In the genomic region with DNA sequence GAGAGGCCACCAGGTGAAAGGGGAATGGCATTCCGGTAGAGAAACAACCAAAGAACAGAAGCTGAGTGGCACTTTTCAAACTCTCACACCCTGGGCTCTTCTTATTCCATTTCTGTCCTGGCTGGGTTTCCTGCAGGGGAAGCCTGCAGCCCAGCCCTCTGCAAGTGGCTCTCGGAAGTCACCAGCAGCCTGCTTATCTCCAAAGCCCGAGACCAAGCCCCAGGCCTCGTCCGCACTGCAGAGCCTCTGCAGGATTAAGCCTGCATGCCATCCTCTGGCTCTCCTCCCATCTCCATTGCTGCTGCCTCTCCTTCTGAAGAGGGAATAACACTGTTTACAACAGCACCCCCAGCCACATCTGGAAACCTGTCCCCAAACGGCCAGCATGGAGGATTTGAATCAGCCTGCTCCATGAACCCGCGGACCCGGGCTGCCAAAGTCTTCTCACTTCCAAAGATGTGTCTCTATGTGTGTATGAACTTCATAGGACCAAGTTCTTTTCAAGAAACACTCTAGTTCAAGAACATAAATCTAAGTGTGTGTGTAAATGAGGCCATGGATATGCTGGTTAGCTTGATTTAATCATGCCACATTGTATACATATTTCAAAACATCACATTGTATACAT, we compare ENCODE assay signal across 27 cellular contexts. TPM values are rescaled to one million over a fixed set of nuclear protein-coding genes. Genes with fewer than 3 reads are reported as not detected.
A peak's percentile ranks its signal among the peaks of the same experiment; 100 is the strongest.
DNase-seq lines count a peak whose midpoint lies in the region; ATAC-seq and TF ChIP-seq lines count a peak whose summit lies in the region.
"Had no signal": no experiment of that assay in that cellular context is flagged by ENCODE, and none has a peak within 500 bp of the region (broad histone marks: within the 10 kb centered on the region; RNA-seq: fewer than 3 reads in every experiment).

No MANE protein-coding gene starts in this region.

- H3K27ac ChIP-seq in left lung (no peak overlapping the region), suprapubic skin (no peak overlapping the region)
- H3K27ac ChIP-seq: breast epithelium, neutrophil, psoas muscle had no signal

- H3K9me3 Mint-ChIP-seq in WTC11, result peaks cover 7% of the 10 kb centered on the region
- H3K9me3 Mint-ChIP-seq: activated CD4-positive, alpha-beta memory T cell treated with anti-CD3 and anti-CD28 coated beads for 36 hours had no signal

- DNase-seq in cardiac septum (ENCODE audit: low spot score), result peak; percentile 71
- DNase-seq in Right ventricle myocardium superior, result no peak
- no peak for DNase-seq in WTC11 (ENCODE audit: low spot score)
- DNase-seq in left lung, result peak in 1 of 2 donors; percentile 49
- peak; percentile 44 to 58 for DNase-seq in suprapubic skin (ENCODE audit: low spot score in 2 of 2)
- no peak for DNase-seq in GM10266 (ENCODE audit: extremely low spot score)
- DNase-seq: activated CD4-positive, alpha-beta memory T cell treated with anti-CD3 and anti-CD28 coated beads for 36 hours; activated CD8-positive, alpha-beta memory T cell treated with anti-CD3 and anti-CD28 coated beads, Interleukin-2, amount 50 U/mL, for 4 hours; effector memory CD4-positive, alpha-beta T cell; Karpas-422; mesenchymal stem cell; NCI-H1436; psoas muscle; stimulated activated naive CD8-positive, alpha-beta T cell treated with anti-CD3 and anti-CD28 coated beads, Interleukin-15, Interleukin-2, amounts not matched to agents 100 U/mL and 50 U/mL, for 24 hours had no signal

- H3K36me3 ChIP-seq in left lung (no peaks in the 10 kb centered on the region), suprapubic skin (no peaks in the 10 kb centered on the region)
- H3K36me3 ChIP-seq: breast epithelium, HAP-1, neutrophil had no signal

- TF ChIP-seq EP300 in suprapubic skin (IDR thresholded peaks at IDR 0.05), result no peak

- H3K4me1 Mint-ChIP-seq in WTC11, result 0 out of 2 replicates have a peak, but pooled peaks cover 4% of the 10 kb centered on the region

- H3K27ac Mint-ChIP-seq in WTC11, result no peak overlapping the region
- H3K27ac Mint-ChIP-seq: activated CD4-positive, alpha-beta memory T cell treated with anti-CD3 and anti-CD28 coated beads for 36 hours; activated naive CD4-positive, alpha-beta T cell treated with anti-CD3 and anti-CD28 coated beads, Interleukin-2, amount 50 U/mL, for 72 hours had no signal

- intact Hi-C loops in cardiac septum (cut with DNase I) (no loop called here), Right ventricle myocardium superior (cut with DNase I) (no loop called here), left lung (cut with DNase I) (no loop called here)

- no peaks in the 10 kb centered on the region for H3K36me3 Mint-ChIP-seq in WTC11
- H3K36me3 Mint-ChIP-seq: activated CD4-positive, alpha-beta memory T cell treated with anti-CD3 and anti-CD28 coated beads for 36 hours; activated naive CD4-positive, alpha-beta T cell treated with anti-CD3 and anti-CD28 coated beads, Interleukin-2, amount 50 U/mL, for 72 hours had no signal

- POLR2A ChIA-PET in WTC11 (lab: Charles Lee), result no interaction called here

- 75% methylated on average over 9 of the region's 9 CpGs for WGBS in suprapubic skin

- peaks cover 0 to 17% of the 10 kb centered on the region in 2 donors for H3K4me1 ChIP-seq in left lung
- H3K4me1 ChIP-seq in suprapubic skin, result peaks cover 9% of the 10 kb centered on the region
- H3K4me1 ChIP-seq: breast epithelium, HAP-1, psoas muscle had no signal

- CTCF ChIA-PET in WTC11 (lab: Charles Lee), result no interaction called here

- ATAC-seq in Right ventricle myocardium superior (ENCODE audit: poor library complexity) (no peak), WTC11 (peak; percentile 72), left lung (peak; percentile 95), HG02763 (IDR thresholded peaks at IDR 0.05; ENCODE audit: unreplicated experiment) (no peak), HG02885 (IDR thresholded peaks at IDR 0.05; ENCODE audit: poor library complexity, unreplicated experiment) (no peak)
- ATAC-seq: activated naive CD4-positive, alpha-beta T cell treated with anti-CD3 and anti-CD28 coated beads, Interleukin-2, amount 50 U/mL, for 72 hours; psoas muscle; SK-N-SH treated with all-trans-retinoic acid at 6 μM for 48 hours; stimulated activated naive CD8-positive, alpha-beta T cell treated with anti-CD3 and anti-CD28 coated beads, Interleukin-15, Interleukin-2, amounts not matched to agents 100 U/mL and 50 U/mL, for 24 hours had no signal

- H3K9me3 ChIP-seq in left lung (no peaks in the 10 kb centered on the region), suprapubic skin (no peaks in the 10 kb centered on the region)
- H3K9me3 ChIP-seq: breast epithelium, HAP-1, neutrophil, psoas muscle had no signal

- TF ChIP-seq CTCF in WTC11 (IDR thresholded peaks at IDR 0.05) (no peak), left lung (IDR thresholded peaks at IDR 0.05) (no peak), suprapubic skin (IDR thresholded peaks at IDR 0.05) (no peak), GM10266 (IDR thresholded peaks at IDR 0.05; ENCODE audit: control insufficient read depth, insufficient read depth, low read depth, missing control alignments) (no peak)

- no peaks in the 10 kb centered on the region for H3K27me3 Mint-ChIP-seq in WTC11 (ENCODE audit: low read depth)

- no peak overlapping the region for H3K4me3 Mint-ChIP-seq in WTC11
- H3K4me3 Mint-ChIP-seq: activated CD4-positive, alpha-beta memory T cell treated with anti-CD3 and anti-CD28 coated beads for 36 hours had no signal

- TF ChIP-seq POLR2A in suprapubic skin (IDR thresholded peaks at IDR 0.05), result no peak

- H3K4me3 ChIP-seq in left lung (no peak overlapping the region), suprapubic skin (no peak overlapping the region)
- H3K4me3 ChIP-seq: breast epithelium, HAP-1, psoas muscle had no signal

- H3K27me3 ChIP-seq in left lung (no peaks in the 10 kb centered on the region), suprapubic skin (no peaks in the 10 kb centered on the region)
- H3K27me3 ChIP-seq: breast epithelium, neutrophil had no signal

TF ChIP-seq in WTC11, 78 proteins besides CTCF, POLR2A, EP300 and RAD21 (continues in another document):
- TF ChIP-seq ZNF416 (CRISPR knock-in tag; IDR thresholded peaks at IDR 0.05) (no peak), KAT7 (CRISPR knock-in tag; IDR thresholded peaks at IDR 0.05; ENCODE audit: borderline replicate concordance) (no peak), ETV6 (CRISPR knock-in tag; IDR thresholded peaks at IDR 0.05) (no peak), JUN (CRISPR knock-in tag; IDR thresholded peaks at IDR 0.05) (no peak), PRRX2 (CRISPR knock-in tag; IDR thresholded peaks at IDR 0.05) (no peak), NFYB (CRISPR knock-in tag; conservative IDR thresholded peaks at IDR 0.05; ENCODE audit: low read depth) (no peak), ATF1 (CRISPR knock-in tag; IDR thresholded peaks at IDR 0.05) (no peak), FOXK1 (CRISPR knock-in tag; IDR thresholded peaks at IDR 0.05) (no peak), ATF3 (CRISPR knock-in tag; conservative IDR thresholded peaks at IDR 0.05) (no peak), GRHL2 (CRISPR knock-in tag; IDR thresholded peaks at IDR 0.05; ENCODE audit: insufficient replicate concordance, severe bottlenecking) (no peak), NR2C2 (CRISPR knock-in tag; IDR thresholded peaks at IDR 0.05) (no peak), GABPB1 (CRISPR knock-in tag; IDR thresholded peaks at IDR 0.05) (no peak), CBFB (CRISPR knock-in tag; IDR thresholded peaks at IDR 0.05; ENCODE audit: low read depth) (no peak), IRF2 (CRISPR knock-in tag; IDR thresholded peaks at IDR 0.05; ENCODE audit: borderline replicate concordance, low read depth) (no peak)
- TF ChIP-seq, protein P1, sequence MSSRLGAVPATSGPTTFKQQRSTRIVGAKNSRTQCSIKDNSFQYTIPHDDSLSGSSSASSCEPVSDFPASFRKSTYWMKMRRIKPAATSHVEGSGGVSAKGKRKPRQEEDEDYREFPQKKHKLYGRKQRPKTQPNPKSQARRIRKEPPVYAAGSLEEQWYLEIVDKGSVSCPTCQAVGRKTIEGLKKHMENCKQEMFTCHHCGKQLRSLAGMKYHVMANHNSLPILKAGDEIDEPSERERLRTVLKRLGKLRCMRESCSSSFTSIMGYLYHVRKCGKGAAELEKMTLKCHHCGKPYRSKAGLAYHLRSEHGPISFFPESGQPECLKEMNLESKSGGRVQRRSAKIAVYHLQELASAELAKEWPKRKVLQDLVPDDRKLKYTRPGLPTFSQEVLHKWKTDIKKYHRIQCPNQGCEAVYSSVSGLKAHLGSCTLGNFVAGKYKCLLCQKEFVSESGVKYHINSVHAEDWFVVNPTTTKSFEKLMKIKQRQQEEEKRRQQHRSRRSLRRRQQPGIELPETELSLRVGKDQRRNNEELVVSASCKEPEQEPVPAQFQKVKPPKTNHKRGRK (CRISPR knock-in tag; IDR thresholded peaks at IDR 0.05; ENCODE audit: borderline replicate concordance), result no peak

RNA-seq across cellular contexts. Expression of gene DIPK1C, which starts 54.2 kb away (rescaled TPM):
- total RNA-seq in cardiac septum (5.9 TPM), Right ventricle myocardium superior (3.3 TPM), WTC11 (2021) (not detected in 3 replicates), left lung (not detected), suprapubic skin (1 to 10 TPM; 1.8 to 4.1 (median 3.5) TPM)
- total RNA-seq: A172; activated CD4-positive, alpha-beta memory T cell treated with anti-CD3 and anti-CD28 coated beads for 36 hours; activated naive CD4-positive, alpha-beta T cell treated with anti-CD3 and anti-CD28 coated beads, Interleukin-2, amount 50 U/mL, for 72 hours; fibroblast of villous mesenchyme; myocyte; NCI-H460; OCI-LY7; T-helper 2 cell treated with Interferon-gamma antibody and Interleukin-4, amounts not matched to agents 100 ng/mL and 5 ng/mL, for 36 hours had no signal

Comparison
In these comparisons a context has a peak if more than half of its experiments do, and no peak if none do; other contexts are left out.
1. DNase-seq: peak in cardiac septum (single experiment) and suprapubic skin (2 of 2); none in Right ventricle myocardium superior (single experiment), WTC11 (single experiment) and GM10266 (single experiment).
2. ATAC-seq: peak in WTC11 (single experiment) and left lung (single experiment); none in Right ventricle myocardium superior (single experiment), HG02763 (single experiment) and HG02885 (single experiment).